ENCODE assay signal across 8 cellular contexts in genomic region chr5:119070578-119070827, GRCh38. TPM values are rescaled to one million over a fixed set of nuclear protein-coding genes. Genes with fewer than 3 reads are reported as not detected.
A peak's percentile ranks its signal among the peaks of the same experiment; 100 is the strongest.
DNase-seq lines count a peak whose midpoint lies in the region; ATAC-seq and TF ChIP-seq lines count a peak whose summit lies in the region.

No MANE protein-coding gene starts in this region.

- POLR2A ChIA-PET in WTC11 (lab: Charles Lee): interaction anchor here (0.5 to 2.2 kb wide), 9 partner anchors 10 to 1127 kb away, joined by 3 to 31 read pairs (median 5); partner anchors contain the start of gene TNFAIP8

- H3K4me3 Mint-ChIP-seq in WTC11 (peak overlapping the region; percentile 92), glutamatergic neuron (ENCODE audit: unreplicated experiment) (peak overlapping the region; percentile 91)

- DNase-seq in WTC11 (ENCODE audit: low spot score): no peak
- DNase-seq in glutamatergic neuron: peak; percentile 81
- no peak for DNase-seq in prostate gland (ENCODE audit: low spot score)
- no peak for DNase-seq in KBM-7

- no peaks in the 10 kb centered on the region for H3K36me3 Mint-ChIP-seq in WTC11
- no peaks in the 10 kb centered on the region for H3K36me3 Mint-ChIP-seq in glutamatergic neuron (ENCODE audit: unreplicated experiment)

- CTCF ChIA-PET in WTC11 (lab: Charles Lee): interaction anchor here (0.6 to 2.0 kb wide), 5 partner anchors 9 to 83 kb away, joined by 3 to 8 read pairs (median 4); partner anchors contain the start of gene DTWD2

- H3K27me3 Mint-ChIP-seq in WTC11 (ENCODE audit: low read depth) (no peaks in the 10 kb centered on the region), glutamatergic neuron (ENCODE audit: unreplicated experiment) (peaks cover 5% of the 10 kb centered on the region)

- H3K4me3 ChIP-seq in GM08714 (ENCODE audit: low read length): peak overlapping the region; percentile 99
- peak overlapping the region; percentile 84 to 91 for H3K4me3 ChIP-seq in prostate gland

- peak overlapping the region; percentile 100 for H3K27ac Mint-ChIP-seq in WTC11
- peak overlapping the region; percentile 93 for H3K27ac Mint-ChIP-seq in glutamatergic neuron (ENCODE audit: unreplicated experiment)

- no peaks in the 10 kb centered on the region for H3K36me3 ChIP-seq in prostate gland

- no peaks in the 10 kb centered on the region for H3K9me3 ChIP-seq in prostate gland

- intact Hi-C loops in prostate gland (cut with DNase I): loop anchor here (2.0 to 5.0 kb wide), 3 partner anchors 82 to 267 kb away; partner anchors contain the start of gene DTWD2

- WGBS in prostate gland: under 1% methylated on average over 9 of the region's 9 CpGs

- TF ChIP-seq POLR2A in prostate gland (IDR thresholded peaks at IDR 0.05): no peak

- H3K4me1 ChIP-seq in prostate gland (replicated peaks): peaks cover 3% of the 10 kb centered on the region

- H3K9me3 Mint-ChIP-seq in WTC11 (no peaks in the 10 kb centered on the region), glutamatergic neuron (ENCODE audit: unreplicated experiment) (peaks cover 4% of the 10 kb centered on the region)

- ATAC-seq in GM21360 (IDR thresholded peaks at IDR 0.05; ENCODE audit: unreplicated experiment) (peak; percentile 50), HG03521 (IDR thresholded peaks at IDR 0.05; ENCODE audit: unreplicated experiment) (peak; percentile 46), WTC11 (peak; percentile 57), GM18520 (IDR thresholded peaks at IDR 0.05; ENCODE audit: unreplicated experiment) (no peak)

- TF ChIP-seq CTCF in WTC11 (IDR thresholded peaks at IDR 0.05): no peak
- TF ChIP-seq CTCF in glutamatergic neuron (IDR thresholded peaks at IDR 0.05; ENCODE audit: partially characterized antibody, unreplicated experiment): no peak
- TF ChIP-seq CTCF in prostate gland (IDR thresholded peaks at IDR 0.05): no peak

- in situ Hi-C loops in KBM-7 (cut with MboI; ENCODE audit: low pct_unique_long_range_greater_than_20kb, low sequenced_read_pairs): no loop called here

- H3K27me3 ChIP-seq in prostate gland (replicated peaks; ENCODE audit: insufficient read depth): no peaks in the 10 kb centered on the region

- H3K4me1 Mint-ChIP-seq in WTC11: peaks cover 25% of the 10 kb centered on the region
- H3K4me1 Mint-ChIP-seq in glutamatergic neuron (ENCODE audit: low read depth, unreplicated experiment): peaks cover 3% of the 10 kb centered on the region

- peak overlapping the region; percentile 97 to 98 for H3K27ac ChIP-seq in prostate gland

TF ChIP-seq in WTC11, 78 proteins besides CTCF, POLR2A, EP300 and RAD21:
- no peak for TF ChIP-seq ATF3 (CRISPR knock-in tag; conservative IDR thresholded peaks at IDR 0.05)
- TF ChIP-seq ZMAT4 (CRISPR knock-in tag; IDR thresholded peaks at IDR 0.05): no peak
- no peak for TF ChIP-seq ZBTB43 (CRISPR knock-in tag; IDR thresholded peaks at IDR 0.05)
- no peak for TF ChIP-seq SOX15 (CRISPR knock-in tag; IDR thresholded peaks at IDR 0.05)
- TF ChIP-seq TEAD1 (CRISPR knock-in tag; IDR thresholded peaks at IDR 0.05): no peak
- no peak for TF ChIP-seq ZNF512 (CRISPR knock-in tag; IDR thresholded peaks at IDR 0.05; ENCODE audit: borderline replicate concordance)
- TF ChIP-seq ZNF232 (CRISPR knock-in tag; IDR thresholded peaks at IDR 0.05): no peak
- no peak for TF ChIP-seq STAT6 (CRISPR knock-in tag; conservative IDR thresholded peaks at IDR 0.05; ENCODE audit: low read depth)
- TF ChIP-seq SMAD3 (CRISPR knock-in tag; IDR thresholded peaks at IDR 0.05; ENCODE audit: borderline replicate concordance): no peak
- no peak for TF ChIP-seq GABPB1 (CRISPR knock-in tag; IDR thresholded peaks at IDR 0.05)
- no peak for TF ChIP-seq JAZF1 (CRISPR knock-in tag; IDR thresholded peaks at IDR 0.05)
- TF ChIP-seq HMGXB4 (CRISPR knock-in tag; IDR thresholded peaks at IDR 0.05): no peak
- TF ChIP-seq PRRX2 (CRISPR knock-in tag; IDR thresholded peaks at IDR 0.05): no peak
- no peak for TF ChIP-seq ZNF121 (CRISPR knock-in tag; IDR thresholded peaks at IDR 0.05)
- no peak for TF ChIP-seq ESRRA (CRISPR knock-in tag; IDR thresholded peaks at IDR 0.05; ENCODE audit: borderline replicate concordance)
- no peak for TF ChIP-seq NR1H2 (CRISPR knock-in tag; IDR thresholded peaks at IDR 0.05)
- TF ChIP-seq KAT7 (CRISPR knock-in tag; IDR thresholded peaks at IDR 0.05; ENCODE audit: borderline replicate concordance): no peak
- no peak for TF ChIP-seq USF2 (CRISPR knock-in tag; IDR thresholded peaks at IDR 0.05)
- no peak for TF ChIP-seq RELA (CRISPR knock-in tag; IDR thresholded peaks at IDR 0.05; ENCODE audit: borderline replicate concordance)
TF ChIP-seq in WTC11: peak in this region for 0.

RNA-seq across cellular contexts. Expression of gene DMXL1, which starts 0.4 kb away (rescaled TPM):
- total RNA-seq in WTC11 (2021) (40.6 to 44.0 TPM (median 43.7 TPM) in 3 replicates), glutamatergic neuron (ENCODE audit: unreplicated experiment) (24.2 TPM), prostate gland (100 to 1,000 TPM in 1 of 2 donors, 10 to 100 TPM in 1; 89.2 to 180 TPM)
